Comparison of ENCODE assay signal across 8 cellular contexts in genomic region chr14:21846227-21846885, GRCh38.
DNase-seq lines count a peak whose midpoint lies in the region; ATAC-seq, FAIRE-seq and TF ChIP-seq lines count a peak whose summit lies in the region.

No MANE protein-coding gene starts in this region.

- H2AFZ ChIP-seq in Karpas-422 (ENCODE audit: low read length): no peak overlapping the region

- H3K4me3 ChIP-seq in Karpas-422 (ENCODE audit: low read length): no peak overlapping the region

- H4K20me1 ChIP-seq in Karpas-422 (ENCODE audit: insufficient read depth, low read depth, low read length): no peaks in the 10 kb centered on the region

- DNase-seq in Karpas-422 (peak; percentile 88), pons (ENCODE audit: low spot score) (peak; percentile 17), RCC 7860 (ENCODE audit: low spot score) (no peak), NCI-H2107 treated with DMSO at 0.1 percent for 48 hours (lab: John Stamatoyannopoulos, UW; ENCODE audit: unreplicated experiment) (no peak)
- DNase-seq in activated CD4-positive, alpha-beta T cell treated with anti-CD3 and anti-CD28 coated beads for 1 hour: peak; percentile 58
- peak; percentile 59 for DNase-seq in effector CD4-positive, alpha-beta T cell

- no peak for FAIRE-seq in RCC 7860 (lab: Jason Lieb, UNC)

- no peaks in the 10 kb centered on the region for H3K79me2 ChIP-seq in Karpas-422 (ENCODE audit: low read length)

- ATAC-seq in GM21576 (IDR thresholded peaks at IDR 0.05; ENCODE audit: unreplicated experiment): no peak

- no peak overlapping the region for H3K4me2 ChIP-seq in Karpas-422 (ENCODE audit: low read depth, low read length, poor library complexity, severe bottlenecking)

- no peak overlapping the region for H3K9ac ChIP-seq in Karpas-422 (ENCODE audit: low read length)

- H3K4me1 ChIP-seq in Karpas-422 (ENCODE audit: low read length): no peaks in the 10 kb centered on the region

- H3K9me3 ChIP-seq in Karpas-422 (ENCODE audit: low read length): no peaks in the 10 kb centered on the region

- no peak overlapping the region for H3K27ac ChIP-seq in Karpas-422 (ENCODE audit: low read length)

- H3K9me2 ChIP-seq in Karpas-422 (replicated peaks; ENCODE audit: insufficient read depth, low read length): no peaks in the 10 kb centered on the region

- H3K36me3 ChIP-seq in Karpas-422 (ENCODE audit: insufficient read depth, low read length): no peaks in the 10 kb centered on the region

- TF ChIP-seq CTCF in GM12874 (IDR thresholded peaks at IDR 0.05; ENCODE audit: insufficient read depth, low read depth, low read length): peak; percentile 74; the same call in 1 of the 2 replicates

- H3K27me3 ChIP-seq in Karpas-422 (ENCODE audit: low read length): no peaks in the 10 kb centered on the region

Comparison
In these comparisons a context has a peak if more than half of its experiments do, and no peak if none do; other contexts are left out.
1. DNase-seq: peak in Karpas-422 (single experiment), activated CD4-positive, alpha-beta T cell treated with anti-CD3 and anti-CD28 coated beads for 1 hour (single experiment), effector CD4-positive, alpha-beta T cell (single experiment) and pons (single experiment); none in RCC 7860 (single experiment) and NCI-H2107 treated with DMSO at 0.1 percent for 48 hours (single experiment).